In genomic region chr10:73095479-73096021, GRCh38 we compare ENCODE assay signal across 8 cellular contexts. TPM values are rescaled to one million over a fixed set of nuclear protein-coding genes. Genes with fewer than 3 reads are reported as not detected.
DNase-seq lines count a peak whose midpoint lies in the region; ATAC-seq and TF ChIP-seq lines count a peak whose summit lies in the region.

No MANE protein-coding gene starts in this region.

- peaks cover 54% of the 10 kb centered on the region for H3K79me2 ChIP-seq in Loucy (ENCODE audit: insufficient read depth, low read length)

- intact Hi-C loops in lower leg skin (cut with DNase I; ENCODE audit: low total_unique reads): no loop called here

- peak overlapping the region; percentile 91 for H3K9ac ChIP-seq in Loucy (ENCODE audit: low read depth, low read length, poor library complexity, severe bottlenecking)

- H3K9me3 Mint-ChIP-seq in stimulated activated memory B cell treated with anti-CD40 and anti-IgM and Interleukin-4, amounts not matched to agents 10 μg/mL and 1 μg/mL and 100 μg/mL, for 72 hours: no peaks in the 10 kb centered on the region

- no peak for ATAC-seq in stimulated activated memory B cell treated with anti-CD40 and anti-IgM and Interleukin-4, amounts not matched to agents 10 μg/mL and 1 μg/mL and 100 μg/mL, for 72 hours
- ATAC-seq in GM21381 (IDR thresholded peaks at IDR 0.05; ENCODE audit: unreplicated experiment) (no peak), GM21367 (IDR thresholded peaks at IDR 0.05; ENCODE audit: unreplicated experiment) (no peak)

- H4K20me1 ChIP-seq in Loucy (ENCODE audit: insufficient read depth, low read length, poor library complexity, severe bottlenecking): peaks cover 31% of the 10 kb centered on the region

- 0 to 1% methylated on average over 15 of the region's 15 CpGs for WGBS in lower leg skin, 2 donors

- H3K36me3 Mint-ChIP-seq in stimulated activated memory B cell treated with anti-CD40 and anti-IgM and Interleukin-4, amounts not matched to agents 10 μg/mL and 1 μg/mL and 100 μg/mL, for 72 hours: no peaks in the 10 kb centered on the region

- H2AFZ ChIP-seq in Loucy (ENCODE audit: low read length): peak overlapping the region; percentile 95

- H3K27ac Mint-ChIP-seq in stimulated activated memory B cell treated with anti-CD40 and anti-IgM and Interleukin-4, amounts not matched to agents 10 μg/mL and 1 μg/mL and 100 μg/mL, for 72 hours: peak overlapping the region; percentile 93

- H3K4me1 ChIP-seq in Loucy (ENCODE audit: insufficient read depth, low read length, poor library complexity, severe bottlenecking): peaks cover 34% of the 10 kb centered on the region

- H3K9me2 ChIP-seq in Loucy (replicated peaks; ENCODE audit: low read depth, low read length): no peaks in the 10 kb centered on the region

- no peaks in the 10 kb centered on the region for H3K27me3 Mint-ChIP-seq in stimulated activated memory B cell treated with anti-CD40 and anti-IgM and Interleukin-4, amounts not matched to agents 10 μg/mL and 1 μg/mL and 100 μg/mL, for 72 hours

- peak overlapping the region; percentile 96 for H3K4me3 Mint-ChIP-seq in stimulated activated memory B cell treated with anti-CD40 and anti-IgM and Interleukin-4, amounts not matched to agents 10 μg/mL and 1 μg/mL and 100 μg/mL, for 72 hours

- H3K36me3 ChIP-seq in Loucy (ENCODE audit: insufficient read depth, low read length) (no peaks in the 10 kb centered on the region), WERI-Rb-1 (peaks cover 1% of the 10 kb centered on the region; the same call in 1 of the 2 replicates)

- no peaks in the 10 kb centered on the region for H3K9me3 ChIP-seq in Loucy (ENCODE audit: insufficient read depth, low read depth, low read length)
- H3K9me3 ChIP-seq in WERI-Rb-1 (ENCODE audit: severe bottlenecking): no peaks in the 10 kb centered on the region

- H3K27ac ChIP-seq in WERI-Rb-1: peak overlapping the region; percentile 77

- TF ChIP-seq POLR2A in lower leg skin (IDR thresholded peaks at IDR 0.05): no peak

- H3F3A ChIP-seq in Loucy (ENCODE audit: low read depth): peaks cover 12% of the 10 kb centered on the region; the same call in 1 of the 2 replicates

- H3K4me3 ChIP-seq in Loucy (ENCODE audit: low read length, poor library complexity, severe bottlenecking) (peak overlapping the region; percentile 84), WERI-Rb-1 (ENCODE audit: low read depth, low read length) (peak overlapping the region; percentile 98), lower leg skin (ENCODE audit: low read depth, poor library complexity, severe bottlenecking) (peak overlapping the region; percentile 96)

- H3K4me1 Mint-ChIP-seq in stimulated activated memory B cell treated with anti-CD40 and anti-IgM and Interleukin-4, amounts not matched to agents 10 μg/mL and 1 μg/mL and 100 μg/mL, for 72 hours: peaks cover 25% of the 10 kb centered on the region

- no peaks in the 10 kb centered on the region for H3K27me3 ChIP-seq in Loucy (ENCODE audit: insufficient read depth, low read length, poor library complexity, severe bottlenecking)
- no peaks in the 10 kb centered on the region for H3K27me3 ChIP-seq in WERI-Rb-1 (ENCODE audit: insufficient read depth, low read depth, severe bottlenecking)

- H3K4me2 ChIP-seq in Loucy (ENCODE audit: low read depth, low read length, poor library complexity, severe bottlenecking): peak overlapping the region; percentile 95

- DNase-seq in GM04504 (ENCODE audit: low read depth) (peak; percentile 53), WERI-Rb-1 (peak; percentile 19), dermis blood vessel endothelial cell (peak; percentile 76), lower leg skin (ENCODE audit: low spot score in 2 of 2) (peak in 1 of 2 donors; percentile 43)

- TF ChIP-seq CTCF in Loucy (conservative IDR thresholded peaks at IDR 0.05; ENCODE audit: low read length): no peak
- TF ChIP-seq CTCF in WERI-Rb-1 (IDR thresholded peaks at IDR 0.05; ENCODE audit: low read depth, low read length): no peak
- TF ChIP-seq CTCF in lower leg skin (IDR thresholded peaks at IDR 0.05): no peak

RNA-seq across cellular contexts. Expression of gene P4HA1, which starts 1.1 kb away (rescaled TPM):
- total RNA-seq in dermis blood vessel endothelial cell (81.7 and 97.4 TPM in 2 replicates), lower leg skin (10 to 100 TPM; 14.3 to 29.5 (median 20.5) TPM)

RNA-seq across cellular contexts. Expression of gene NUDT13, which starts 14.7 kb away (rescaled TPM):
- 1.0 and 2.1 TPM in 2 replicates for total RNA-seq in dermis blood vessel endothelial cell
- 1 to 10 TPM; 1.3 to 3.6 (median 2.9) TPM for total RNA-seq in lower leg skin
